13 cellular contexts compared by ENCODE assay signal in genomic region chr1:213123532-213123931, GRCh38.
DNase-seq lines count a peak whose midpoint lies in the region; ATAC-seq and TF ChIP-seq lines count a peak whose summit lies in the region.
"Had no signal": no experiment of that assay in that cellular context is flagged by ENCODE, and none has a peak within 500 bp of the region (broad histone marks: within the 10 kb centered on the region; RNA-seq: fewer than 3 reads in every experiment).

No MANE protein-coding gene starts in this region.

- ATAC-seq in PC-3 (peak; percentile 68), esophagus mucosa (peak; percentile 67)

- no peak for TF ChIP-seq CTCF in PC-3 (conservative IDR thresholded peaks at IDR 0.05; ENCODE audit: low read depth, low read length)
- no peak for TF ChIP-seq CTCF in thyroid gland (IDR thresholded peaks at IDR 0.05)

- H3K36me3 ChIP-seq in PC-3 (ENCODE audit: low read depth, low read length) (no peaks in the 10 kb centered on the region), thyroid gland (no peaks in the 10 kb centered on the region)
- H3K36me3 ChIP-seq: prostate gland had no signal

- H3F3A ChIP-seq in PC-3 (ENCODE audit: low read length, unreplicated experiment): peaks cover 4% of the 10 kb centered on the region

- BruUV-seq in PC-3 (replicated peaks; lab: Mats Ljungman, UMichigan): no TSS peak

- H3K4me2 ChIP-seq in PC-3 (ENCODE audit: low read length): peak overlapping the region; percentile 63

- DNase-seq in DMS53 (lab: John Stamatoyannopoulos, UW) (peak; percentile 53), PC-3 (peak; percentile 97), non-pigmented ciliary epithelial cell (ENCODE audit: low read depth) (peak; percentile 45), GF-D8 (lab: John Stamatoyannopoulos, UW) (no peak), thyroid gland (no peak)
- no peak for DNase-seq in effector CD4-positive, alpha-beta T cell
- no peak for DNase-seq in activated CD8-positive, alpha-beta memory T cell treated with anti-CD3 and anti-CD28 coated beads, Interleukin-2, amount 50 U/mL, for 4 hours
- DNase-seq: central memory CD4-positive, alpha-beta T cell; foreskin melanocyte; NCI-H2081 treated with DMSO at 0.1 percent for 48 hours; tibial artery had no signal

- 96 to 99% methylated on average over 2 of the region's 2 CpGs for WGBS in thyroid gland, 2 donors

- H3K27me3 ChIP-seq in PC-3 (ENCODE audit: low read length) (no peaks in the 10 kb centered on the region), thyroid gland (no peaks in the 10 kb centered on the region)
- H3K27me3 ChIP-seq: tibial artery had no signal

- H3K9me3 ChIP-seq in PC-3 (ENCODE audit: low read length) (no peaks in the 10 kb centered on the region), thyroid gland (no peaks in the 10 kb centered on the region)
- H3K9me3 ChIP-seq: prostate gland, tibial artery had no signal

- POLR2A ChIA-PET in PC-3 (lab: Charles Lee; ENCODE audit: unreplicated experiment): interaction anchor here (0.5 kb wide), 1 partner anchor 52 kb away, joined by 7 read pairs; no protein-coding TSS in a partner anchor

- CTCF ChIA-PET in PC-3 (lab: Charles Lee): interaction anchor here (0.5 to 0.6 kb wide), 2 partner anchors 61 to 953 kb away, joined by 3 to 5 read pairs; no protein-coding TSS in a partner anchor

- intact Hi-C loops in PC-3 (cut with micrococcal nuclease) (loop anchor here (2.0 to 10.0 kb wide), 6 partner anchors 57 to 999 kb away; partner anchors contain the start of gene ANGEL2), thyroid gland (cut with DNase I) (no loop called here)

- no peak for TF ChIP-seq POLR2A in thyroid gland (IDR thresholded peaks at IDR 0.05)

- peaks cover 61% of the 10 kb centered on the region for H3K4me1 ChIP-seq in PC-3 (ENCODE audit: insufficient read depth, low read length)
- no peaks in the 10 kb centered on the region for H3K4me1 ChIP-seq in thyroid gland
- H3K4me1 ChIP-seq: prostate gland had no signal

- H3K27ac ChIP-seq in PC-3 (ENCODE audit: low read length) (peak overlapping the region; percentile 30), thyroid gland (no peak overlapping the region)
- H3K27ac ChIP-seq: prostate gland, tibial artery had no signal

- H4K20me1 ChIP-seq in PC-3 (ENCODE audit: low read length): 0 out of 2 replicates have a peak, but pooled peaks cover 4% of the 10 kb centered on the region

- no peak overlapping the region for H3K9ac ChIP-seq in PC-3 (ENCODE audit: low read length)

- no peak overlapping the region for H2AFZ ChIP-seq in PC-3 (ENCODE audit: low read length)

- H3K4me3 ChIP-seq in PC-3 (ENCODE audit: low read length) (peak overlapping the region; percentile 11; the same call in 1 of the 2 replicates), thyroid gland (replicated peaks in 1 of 3) (no peak overlapping the region)
- H3K4me3 ChIP-seq: prostate gland, tibial artery had no signal

- H3K79me2 ChIP-seq in PC-3 (ENCODE audit: low read length): peaks cover 14% of the 10 kb centered on the region; the same call in 1 of the 2 replicates

- no peaks in the 10 kb centered on the region for H3K9me2 ChIP-seq in PC-3 (replicated peaks; ENCODE audit: low read length)

Comparison
In these comparisons a context has a peak if more than half of its experiments do, and no peak if none do; other contexts are left out.
1. DNase-seq: peak in DMS53 (single experiment), PC-3 (single experiment) and non-pigmented ciliary epithelial cell (single experiment); none in GF-D8 (single experiment), thyroid gland (0 of 2), effector CD4-positive, alpha-beta T cell (single experiment) and activated CD8-positive, alpha-beta memory T cell treated with anti-CD3 and anti-CD28 coated beads, Interleukin-2, amount 50 U/mL, for 4 hours (single experiment).